Comparison of ENCODE assay signal across 1 cellular context in genomic region chr9:90665072-90665471, GRCh38.
TF ChIP-seq lines count a peak whose summit lies in the region.

No MANE protein-coding gene starts in this region.

TF ChIP-seq in GM23338, 12 proteins besides CTCF, POLR2A, EP300 and RAD21 (continued from another document):
- TF ChIP-seq NANOG (IDR thresholded peaks at IDR 0.05; ENCODE audit: borderline replicate concordance) (no peak), ZNF331 (CRISPR knock-in tag; IDR thresholded peaks at IDR 0.05; ENCODE audit: low read depth) (no peak)
